23 cellular contexts compared by ENCODE assay signal in the genomic region with DNA sequence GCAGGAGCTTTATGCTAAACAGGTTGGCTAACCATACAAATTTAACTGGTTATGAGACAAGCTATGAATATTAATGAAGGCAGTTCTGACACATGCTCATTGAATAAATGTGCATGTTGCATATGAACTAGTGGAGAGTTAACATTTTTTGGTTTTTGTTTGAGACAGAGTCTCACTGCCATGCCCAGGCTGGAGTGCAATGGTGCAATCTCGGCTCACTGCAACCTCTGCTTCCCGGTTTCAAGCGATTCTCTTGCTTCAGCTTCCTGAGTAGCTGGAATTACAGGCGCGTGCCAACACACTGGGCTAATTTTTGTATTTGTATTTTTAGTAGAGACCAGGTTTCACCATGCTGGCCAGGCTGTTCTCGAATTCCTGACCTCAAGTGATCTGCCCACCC. TPM values are rescaled to one million over a fixed set of nuclear protein-coding genes. Genes with fewer than 3 reads are reported as not detected.
A peak's percentile ranks its signal among the peaks of the same experiment; 100 is the strongest.
DNase-seq lines count a peak whose midpoint lies in the region; ATAC-seq and TF ChIP-seq lines count a peak whose summit lies in the region.
"Had no signal": no experiment of that assay in that cellular context is flagged by ENCODE, and none has a peak within 500 bp of the region (broad histone marks: within the 10 kb centered on the region; RNA-seq: fewer than 3 reads in every experiment).

No MANE protein-coding gene starts in this region.

- H3K4me1 Mint-ChIP-seq in H9, result peaks cover 9 to 23% of the 10 kb centered on the region in 2 experiments
- H3K4me1 Mint-ChIP-seq: CD14-positive monocyte; CD4-positive, alpha-beta memory T cell; CD4-positive, CD25-positive, alpha-beta regulatory T cell; CD8-positive, alpha-beta memory T cell had no signal

- H3K9me3 Mint-ChIP-seq in H9, result peaks cover 0 to 10% of the 10 kb centered on the region in 2 experiments; a peak in 3 of 5 replicates

- no peaks in the 10 kb centered on the region for H3K27me3 Mint-ChIP-seq in H9 (ENCODE audit: low read depth)
- H3K27me3 Mint-ChIP-seq: CD4-positive, alpha-beta memory T cell; CD4-positive, CD25-positive, alpha-beta regulatory T cell; CD8-positive, alpha-beta memory T cell had no signal

- no peak overlapping the region for H3K4ac ChIP-seq in H9 (ENCODE audit: low read depth, low read length)

- no peaks in the 10 kb centered on the region for H3K23me2 ChIP-seq in H9 (ENCODE audit: insufficient read length, low read depth, low read length, poor library complexity, severe bottlenecking)

- peaks cover 3% of the 10 kb centered on the region; the same call in 1 of the 2 replicates for H3K4me1 ChIP-seq in H9 (ENCODE audit: insufficient read depth, low read length)
- H3K4me1 ChIP-seq: A549, BE2C, BLaER1 had no signal

- H4K5ac ChIP-seq in H9 (ENCODE audit: insufficient read length, low read depth, low read length), result no peak overlapping the region

- H4K8ac ChIP-seq in H9 (replicated peaks; ENCODE audit: insufficient read length, low read depth, low read length), result no peak overlapping the region

- H3K27ac ChIP-seq in H9 (ENCODE audit: insufficient read length, low read depth, low read length) (no peak overlapping the region), SK-N-MC (no peak overlapping the region)
- H3K27ac ChIP-seq: A549, BLaER1 had no signal

- no peak overlapping the region for H2BK120ac ChIP-seq in H9 (ENCODE audit: low read depth, low read length, poor library complexity, severe bottlenecking)

- H3K79me1 ChIP-seq in H9 (ENCODE audit: insufficient read depth, low read depth, low read length, poor library complexity, severe bottlenecking), result no peaks in the 10 kb centered on the region

- no peak overlapping the region for H2BK5ac ChIP-seq in H9 (ENCODE audit: insufficient read length, low read length)

- H4K91ac ChIP-seq in H9 (ENCODE audit: insufficient read length, low read depth, low read length), result no peak overlapping the region

- TF ChIP-seq CTCF in H9 (conservative IDR thresholded peaks at IDR 0.05), result no peak

- H2BK12ac ChIP-seq in H9 (ENCODE audit: insufficient read length, low read depth, low read length), result no peak overlapping the region

- no peak overlapping the region for H2AFZ ChIP-seq in H9 (ENCODE audit: low read length)

- no peak overlapping the region for H2BK15ac ChIP-seq in H9 (ENCODE audit: low read depth, low read length)

- no peaks in the 10 kb centered on the region for H3K27me3 ChIP-seq in H9 (ENCODE audit: insufficient read depth, low read length)
- H3K27me3 ChIP-seq: BE2C, BLaER1 had no signal

- peak; percentile 1 for DNase-seq in ELF-1 (ENCODE audit: low read depth, low spot score)
- no peak for DNase-seq in H9
- peak; percentile 26 for DNase-seq in SK-N-MC (ENCODE audit: low read depth, low spot score)
- peak; percentile 22 for DNase-seq in renal cortical epithelial cell (ENCODE audit: low read depth)
- no peak for DNase-seq in left lobe of liver (ENCODE audit: low spot score)
- DNase-seq in A172 (ENCODE audit: low spot score), result no peak
- no peak for DNase-seq in NCI-H146 (lab: John Stamatoyannopoulos, UW)
- DNase-seq: 8988T; ACHN; BE2C; C1 segment of cervical spinal cord; CD4-positive, alpha-beta memory T cell; CD4-positive, CD25-positive, alpha-beta regulatory T cell; CD8-positive, alpha-beta memory T cell; COR-L47; DMS79 treated with DMSO at 0.1 percent for 48 hours; GDM1 had no signal

- no peak overlapping the region for H3T11ph ChIP-seq in H9 (ENCODE audit: low read length)

- H3K4me2 ChIP-seq in H9 (ENCODE audit: insufficient read depth, insufficient read length, low read length), result no peak overlapping the region
- H3K4me2 ChIP-seq: A549, BLaER1 had no signal

- no peaks in the 10 kb centered on the region for H3K9me3 ChIP-seq in H9 (ENCODE audit: control insufficient read depth, low read depth, low read length)
- no peaks in the 10 kb centered on the region for H3K9me3 ChIP-seq in SK-N-MC (ENCODE audit: low read depth, low read length)
- H3K9me3 ChIP-seq: A549, BE2C, BLaER1 had no signal

- H3K36me3 ChIP-seq in SK-N-MC (ENCODE audit: insufficient read depth, low read length), result no peaks in the 10 kb centered on the region
- H3K36me3 ChIP-seq: BE2C, BLaER1 had no signal

- no peaks in the 10 kb centered on the region for H3K79me2 ChIP-seq in H9 (ENCODE audit: insufficient read depth, low read length)

- H3K4me3 ChIP-seq in SK-N-MC, result no peak overlapping the region
- H3K4me3 ChIP-seq: A549, BLaER1, GM12878 had no signal

- no peak overlapping the region for H3K18ac ChIP-seq in H9 (ENCODE audit: insufficient read length, low read depth, low read length)

- H3K14ac ChIP-seq in H9 (ENCODE audit: insufficient read depth, low read length), result no peak overlapping the region

- no peak overlapping the region for H2AK5ac ChIP-seq in H9 (ENCODE audit: insufficient read length, low read length)

- no peak overlapping the region for H3K56ac ChIP-seq in H9 (ENCODE audit: insufficient read length, low read depth, low read length)

- H2BK20ac ChIP-seq in H9 (ENCODE audit: low read depth, low read length, poor library complexity, severe bottlenecking), result no peak overlapping the region

- ATAC-seq in HG02884 (IDR thresholded peaks at IDR 0.05; ENCODE audit: unreplicated experiment), result no peak
- no peak for ATAC-seq in left lobe of liver
- ATAC-seq: A549, GM12878 had no signal

- no CpG with 5 or more reads among the region's 6 CpGs for WGBS in H9 (ENCODE audit: extremely low coverage, insufficient read length, low lambda C conversion rate)

- peak overlapping the region in 2 of 3 experiments; percentile 58 to 65; a peak in 2 of 7 replicates for H3K27ac Mint-ChIP-seq in H9
- H3K27ac Mint-ChIP-seq: CD14-positive monocyte; CD4-positive, alpha-beta memory T cell; CD4-positive, CD25-positive, alpha-beta regulatory T cell; CD8-positive, alpha-beta memory T cell had no signal

- H3K4me3 Mint-ChIP-seq in H9, result no peak overlapping the region
- H3K4me3 Mint-ChIP-seq: CD14-positive monocyte; CD4-positive, alpha-beta memory T cell; CD4-positive, CD25-positive, alpha-beta regulatory T cell; CD8-positive, alpha-beta memory T cell had no signal

- peaks cover 0 to 4% (median 0%) of the 10 kb centered on the region in 3 experiments; a peak in 2 of 7 replicates for H3K36me3 Mint-ChIP-seq in H9 (ENCODE audit: insufficient read depth in 1 of 3, low read depth in 3 of 3)
- H3K36me3 Mint-ChIP-seq: CD14-positive monocyte; CD4-positive, alpha-beta memory T cell; CD4-positive, CD25-positive, alpha-beta regulatory T cell; CD8-positive, alpha-beta memory T cell had no signal

- no peak overlapping the region for H3K23ac ChIP-seq in H9 (ENCODE audit: insufficient read length, low read depth, low read length)

- H3K9ac ChIP-seq in H9 (ENCODE audit: extremely low read depth, insufficient read length, low read length), result no peak overlapping the region
- H3K9ac ChIP-seq in SK-N-MC (ENCODE audit: insufficient read length), result no peak overlapping the region
- H3K9ac ChIP-seq: BLaER1 had no signal

- H4K20me1 ChIP-seq in H9 (ENCODE audit: control insufficient read depth, insufficient read depth, insufficient read length), result no peaks in the 10 kb centered on the region
- H4K20me1 ChIP-seq: BLaER1 had no signal

RNA-seq across cellular contexts. Expression of a gene that starts 36.6 kb away (rescaled TPM):
- total RNA-seq in H9 (2021) (0.22 TPM in 1 of 2 replicates, not detected in the other), renal cortical epithelial cell (not detected in 2 replicates), left lobe of liver (not detected)
- not detected in 2 replicates for total RNA-seq in A172 (2014; rRNA removed; shearing (Covaris generic))
- total RNA-seq: CD4-positive, alpha-beta memory T cell; CD4-positive, CD25-positive, alpha-beta regulatory T cell; CD8-positive, alpha-beta memory T cell; G401; GM12878 had no signal

Comparison
In these comparisons a context has a peak if more than half of its experiments do, and no peak if none do; other contexts are left out.
1. DNase-seq: peak in ELF-1 (single experiment), SK-N-MC (single experiment) and renal cortical epithelial cell (single experiment); none in H9 (single experiment), left lobe of liver (single experiment), A172 (single experiment) and NCI-H146 (single experiment).